ENCODE assay signal across 25 cellular contexts in the genomic region with DNA sequence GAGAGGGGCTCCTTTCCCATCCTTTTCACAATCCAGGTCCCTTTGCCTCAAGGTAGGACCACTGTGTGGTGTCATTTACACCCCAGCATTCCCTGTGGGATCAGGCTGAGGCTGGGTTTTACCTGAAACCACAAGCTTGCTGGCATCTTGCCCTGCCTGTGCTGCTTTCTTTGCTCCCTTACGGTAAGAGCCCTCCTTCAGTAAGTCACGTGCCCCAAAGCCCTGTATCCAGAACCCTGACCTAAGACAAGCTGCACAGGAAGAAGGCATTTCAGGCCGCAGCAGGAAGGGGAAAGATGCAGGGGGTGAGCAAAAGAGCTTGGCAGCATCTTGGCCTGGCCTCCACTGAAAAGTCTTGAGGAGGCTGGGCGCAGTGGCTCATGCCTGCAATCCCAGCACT. TPM values are rescaled to one million over a fixed set of nuclear protein-coding genes. Genes with fewer than 3 reads are reported as not detected.
A peak's percentile ranks its signal among the peaks of the same experiment; 100 is the strongest.
DNase-seq lines count a peak whose midpoint lies in the region; ATAC-seq, FAIRE-seq and TF ChIP-seq lines count a peak whose summit lies in the region.
"Had no signal": no experiment of that assay in that cellular context is flagged by ENCODE, and none has a peak within 500 bp of the region (broad histone marks: within the 10 kb centered on the region; RNA-seq: fewer than 3 reads in every experiment).

No MANE protein-coding gene starts in this region.

- no peak overlapping the region for H3K4me3 ChIP-seq in A673 (ENCODE audit: low read depth, low read length, poor library complexity, severe bottlenecking)
- H3K4me3 ChIP-seq in osteoblast (ENCODE audit: insufficient read depth, low read length) = no peak overlapping the region
- H3K4me3 ChIP-seq: hepatocyte, MG63, Peyer's patch, tibial nerve had no signal

- H3K36me3 ChIP-seq in A673 (ENCODE audit: insufficient read depth, low read length, poor library complexity, severe bottlenecking) (no peaks in the 10 kb centered on the region), osteoblast (ENCODE audit: insufficient read depth, low read length) (no peaks in the 10 kb centered on the region)
- H3K36me3 ChIP-seq: MG63, Peyer's patch, tibial nerve had no signal

- no peaks in the 10 kb centered on the region for H3K27me3 ChIP-seq in A673 (replicated peaks; ENCODE audit: insufficient read depth, low read depth, low read length, poor library complexity)
- H3K27me3 ChIP-seq in osteoblast (ENCODE audit: insufficient read depth, low read length) = no peaks in the 10 kb centered on the region
- H3K27me3 ChIP-seq: Peyer's patch had no signal

- H3K4me1 Mint-ChIP-seq in WTC11 = peaks cover 18% of the 10 kb centered on the region
- H3K4me1 Mint-ChIP-seq in activated CD4-positive, alpha-beta T cell treated with anti-CD3 and anti-CD28 coated beads, Interleukin-2, amount 10 ng/mL, durations not matched to agents 7 days and 5 days = no peaks in the 10 kb centered on the region
- H3K4me1 Mint-ChIP-seq: activated naive CD4-positive, alpha-beta T cell treated with anti-CD3 and anti-CD28 coated beads, Interleukin-2, amount 10 ng/mL, durations not matched to agents 7 days and 5 days; CD14-positive monocyte; stimulated activated memory B cell treated with anti-CD40 and anti-IgM and Interleukin-4, amounts not matched to agents 10 μg/mL and 1 μg/mL and 100 μg/mL, for 72 hours had no signal

- no peak overlapping the region for H3K4me2 ChIP-seq in osteoblast (ENCODE audit: insufficient read depth, low read length)
- H3K4me2 ChIP-seq: hepatocyte had no signal

- peaks cover 8% of the 10 kb centered on the region for H3K9me3 Mint-ChIP-seq in WTC11
- no peaks in the 10 kb centered on the region for H3K9me3 Mint-ChIP-seq in activated CD4-positive, alpha-beta T cell treated with anti-CD3 and anti-CD28 coated beads, Interleukin-2, amount 10 ng/mL, durations not matched to agents 7 days and 5 days
- H3K9me3 Mint-ChIP-seq: activated naive CD4-positive, alpha-beta T cell treated with anti-CD3 and anti-CD28 coated beads, Interleukin-2, amount 10 ng/mL, durations not matched to agents 7 days and 5 days had no signal

- peaks cover 65% of the 10 kb centered on the region for H3K27me3 Mint-ChIP-seq in WTC11 (ENCODE audit: low read depth)
- peaks cover 13% of the 10 kb centered on the region for H3K27me3 Mint-ChIP-seq in activated CD4-positive, alpha-beta T cell treated with anti-CD3 and anti-CD28 coated beads, Interleukin-2, amount 10 ng/mL, durations not matched to agents 7 days and 5 days

- CTCF ChIA-PET in A673 (lab: Charles Lee) = no interaction called here
- CTCF ChIA-PET in WTC11 (lab: Charles Lee) = interaction anchor here (0.8 to 2.3 kb wide), 3 partner anchors 17 to 42 kb away, joined by 3 to 10 read pairs (median 6); no protein-coding TSS in a partner anchor
- CTCF ChIA-PET in activated CD4-positive, alpha-beta T cell treated with anti-CD3 and anti-CD28 coated beads, Interleukin-2, amount 10 ng/mL, durations not matched to agents 7 days and 5 days (lab: Charles Lee) = no interaction called here

- BruUV-seq in A673 (replicated peaks; lab: Mats Ljungman, UMichigan) = no TSS peak

- no peak overlapping the region for H3K4me3 Mint-ChIP-seq in WTC11
- H3K4me3 Mint-ChIP-seq in activated CD4-positive, alpha-beta T cell treated with anti-CD3 and anti-CD28 coated beads, Interleukin-2, amount 10 ng/mL, durations not matched to agents 7 days and 5 days = no peak overlapping the region
- H3K4me3 Mint-ChIP-seq: activated naive CD4-positive, alpha-beta T cell treated with anti-CD3 and anti-CD28 coated beads, Interleukin-2, amount 10 ng/mL, durations not matched to agents 7 days and 5 days; CD14-positive monocyte; neural crest cell; stimulated activated memory B cell treated with anti-CD40 and anti-IgM and Interleukin-4, amounts not matched to agents 10 μg/mL and 1 μg/mL and 100 μg/mL, for 72 hours had no signal

- TF ChIP-seq CTCF in A673 (conservative IDR thresholded peaks at IDR 0.05; ENCODE audit: low read depth, low read length) = no peak
- no peak for TF ChIP-seq CTCF in WTC11 (IDR thresholded peaks at IDR 0.05)
- no peak for TF ChIP-seq CTCF in osteoblast (IDR thresholded peaks at IDR 0.05; ENCODE audit: extremely low read depth, low read depth, low read length)

- DNase-seq in A673 (ENCODE audit: low spot score) (peak; percentile 21), NCI-H1436 (lab: John Stamatoyannopoulos, UW) (peak; percentile 33), WTC11 (ENCODE audit: low spot score) (no peak), mesenteric fat pad (ENCODE audit: low spot score) (peak; percentile 71), SKM-1 (lab: John Stamatoyannopoulos, UW; ENCODE audit: unreplicated experiment) (no peak), osteoblast (ENCODE audit: insufficient read length, low spot score, missing footprints) (no peak), RCC 7860 (ENCODE audit: low spot score) (no peak)
- DNase-seq in activated CD4-positive, alpha-beta T cell treated with anti-CD3 and anti-CD28 coated beads, Interleukin-2, amount 10 ng/mL, durations not matched to agents 7 days and 5 days = no peak
- DNase-seq: activated CD4-positive, alpha-beta T cell treated with anti-CD3 and anti-CD28 coated beads, Interleukin-2, amount 50 U/mL, for 1 hour; activated naive CD4-positive, alpha-beta T cell treated with anti-CD3 and anti-CD28 coated beads, Interleukin-2, amount 10 ng/mL, durations not matched to agents 7 days and 5 days; activated T-cell treated with anti-CD3 and anti-CD28 coated beads, Interleukin-2, amount 50 U/mL, for 1 hour; DMS153; kidney glomerular epithelial cell; MG63; NCI-H2081 treated with DMSO at 0.1 percent for 48 hours; NCI-H748 treated with DMSO at 0.1 percent for 48 hours had no signal

- H3K36me3 Mint-ChIP-seq in WTC11 = peaks cover 8% of the 10 kb centered on the region
- no peaks in the 10 kb centered on the region for H3K36me3 Mint-ChIP-seq in activated CD4-positive, alpha-beta T cell treated with anti-CD3 and anti-CD28 coated beads, Interleukin-2, amount 10 ng/mL, durations not matched to agents 7 days and 5 days (ENCODE audit: low read depth)
- H3K36me3 Mint-ChIP-seq: activated naive CD4-positive, alpha-beta T cell treated with anti-CD3 and anti-CD28 coated beads, Interleukin-2, amount 10 ng/mL, durations not matched to agents 7 days and 5 days; CD14-positive monocyte; stimulated activated memory B cell treated with anti-CD40 and anti-IgM and Interleukin-4, amounts not matched to agents 10 μg/mL and 1 μg/mL and 100 μg/mL, for 72 hours had no signal

- FAIRE-seq in RCC 7860 (lab: Jason Lieb, UNC) = no peak
- FAIRE-seq: astrocyte, HepG2, TTC549 had no signal

- no peaks in the 10 kb centered on the region for H3K79me2 ChIP-seq in osteoblast (ENCODE audit: insufficient read depth, low read length)
- H3K79me2 ChIP-seq: hepatocyte had no signal

- ATAC-seq in WTC11 = no peak
- ATAC-seq: HepG2; stimulated activated memory B cell treated with anti-CD40 and anti-IgM and Interleukin-4, amounts not matched to agents 10 μg/mL and 1 μg/mL and 100 μg/mL, for 72 hours had no signal

- H2AFZ ChIP-seq in osteoblast (ENCODE audit: low read length) = no peak overlapping the region
- H2AFZ ChIP-seq: hepatocyte had no signal

- peak overlapping the region; percentile 63 for H3K27ac ChIP-seq in A673 (ENCODE audit: low read depth, low read length, poor library complexity, severe bottlenecking)
- H3K27ac ChIP-seq in osteoblast (ENCODE audit: low read depth, low read length) = no peak overlapping the region
- H3K27ac ChIP-seq: hepatocyte, Peyer's patch, tibial nerve had no signal

- H3K4me1 ChIP-seq in A673 (ENCODE audit: insufficient read depth, low read length, poor library complexity, severe bottlenecking) (no peaks in the 10 kb centered on the region), osteoblast (ENCODE audit: insufficient read depth, low read length) (no peaks in the 10 kb centered on the region)
- H3K4me1 ChIP-seq: tibial nerve had no signal

- intact Hi-C loops in A673 (cut with micrococcal nuclease; ENCODE audit: unreplicated experiment) = no loop called here

- POLR2A ChIA-PET in A673 (lab: Charles Lee; ENCODE audit: low non-redundant PET) (no interaction called here), WTC11 (lab: Charles Lee) (no interaction called here)
- POLR2A ChIA-PET in activated CD4-positive, alpha-beta T cell treated with anti-CD3 and anti-CD28 coated beads, Interleukin-2, amount 10 ng/mL, durations not matched to agents 7 days and 5 days (lab: Charles Lee) = no interaction called here

- H4K20me1 ChIP-seq in osteoblast (ENCODE audit: insufficient read depth, low read length) = no peaks in the 10 kb centered on the region

- no peak overlapping the region for H3K27ac Mint-ChIP-seq in WTC11
- H3K27ac Mint-ChIP-seq in activated CD4-positive, alpha-beta T cell treated with anti-CD3 and anti-CD28 coated beads, Interleukin-2, amount 10 ng/mL, durations not matched to agents 7 days and 5 days = no peak overlapping the region
- H3K27ac Mint-ChIP-seq: activated naive CD4-positive, alpha-beta T cell treated with anti-CD3 and anti-CD28 coated beads, Interleukin-2, amount 10 ng/mL, durations not matched to agents 7 days and 5 days; CD14-positive monocyte; stimulated activated memory B cell treated with anti-CD40 and anti-IgM and Interleukin-4, amounts not matched to agents 10 μg/mL and 1 μg/mL and 100 μg/mL, for 72 hours had no signal

- no peaks in the 10 kb centered on the region for H3K9me3 ChIP-seq in A673 (ENCODE audit: low read depth, low read length, poor library complexity, severe bottlenecking)
- no peaks in the 10 kb centered on the region for H3K9me3 ChIP-seq in osteoblast (ENCODE audit: low read depth, low read length)
- H3K9me3 ChIP-seq: MG63, Peyer's patch had no signal

TF ChIP-seq in WTC11, 78 proteins besides CTCF, POLR2A, EP300 and RAD21 (continues in another document):
- TF ChIP-seq, protein P1, sequence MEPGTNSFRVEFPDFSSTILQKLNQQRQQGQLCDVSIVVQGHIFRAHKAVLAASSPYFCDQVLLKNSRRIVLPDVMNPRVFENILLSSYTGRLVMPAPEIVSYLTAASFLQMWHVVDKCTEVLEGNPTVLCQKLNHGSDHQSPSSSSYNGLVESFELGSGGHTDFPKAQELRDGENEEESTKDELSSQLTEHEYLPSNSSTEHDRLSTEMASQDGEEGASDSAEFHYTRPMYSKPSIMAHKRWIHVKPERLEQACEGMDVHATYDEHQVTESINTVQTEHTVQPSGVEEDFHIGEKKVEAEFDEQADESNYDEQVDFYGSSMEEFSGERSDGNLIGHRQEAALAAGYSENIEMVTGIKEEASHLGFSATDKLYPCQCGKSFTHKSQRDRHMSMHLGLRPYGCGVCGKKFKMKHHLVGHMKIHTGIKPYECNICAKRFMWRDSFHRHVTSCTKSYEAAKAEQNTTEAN (CRISPR knock-in tag; IDR thresholded peaks at IDR 0.05) = no peak

RNA-seq across cellular contexts. Expression of gene KLHDC7A, which starts 58.4 kb away (rescaled TPM):
- total RNA-seq in A673 (2021) = not detected in 2 replicates
- total RNA-seq in WTC11 (2021) = 10.9 to 14.3 TPM (median 11.0 TPM) in 3 replicates
- 0.93 TPM for total RNA-seq in mesenteric fat pad
- total RNA-seq in activated CD4-positive, alpha-beta T cell treated with anti-CD3 and anti-CD28 coated beads, Interleukin-2, amount 10 ng/mL, durations not matched to agents 7 days and 5 days = not detected
- total RNA-seq in osteoblast = not detected in 2 replicates
- total RNA-seq: neural crest cell had no signal

Comparison
In these comparisons a context has a peak if more than half of its experiments do, and no peak if none do; other contexts are left out.
1. DNase-seq: peak in A673 (single experiment), NCI-H1436 (single experiment) and mesenteric fat pad (single experiment); none in WTC11 (single experiment), activated CD4-positive, alpha-beta T cell treated with anti-CD3 and anti-CD28 coated beads, Interleukin-2, amount 10 ng/mL, durations not matched to agents 7 days and 5 days (single experiment), SKM-1 (single experiment), osteoblast (single experiment) and RCC 7860 (single experiment).